Comparison of ENCODE assay signal across 29 cellular contexts in genomic region chr17:50280068-50280467, GRCh38. TPM values are rescaled to one million over a fixed set of nuclear protein-coding genes. Genes with fewer than 3 reads are reported as not detected.
DNase-seq lines count a peak whose midpoint lies in the region; ATAC-seq, FAIRE-seq and TF ChIP-seq lines count a peak whose summit lies in the region.
"Had no signal": no experiment of that assay in that cellular context is flagged by ENCODE, and none has a peak within 500 bp of the region (broad histone marks: within the 10 kb centered on the region; RNA-seq: fewer than 3 reads in every experiment).

No MANE protein-coding gene starts in this region.

- H3K4me2 ChIP-seq in HCT116 (ENCODE audit: low read length) = peak overlapping the region; percentile 66
- peak overlapping the region; percentile 28 for H3K4me2 ChIP-seq in astrocyte (ENCODE audit: low read length)

- H3K27me3 Mint-ChIP-seq in astrocyte (ENCODE audit: low read depth, unreplicated experiment) = no peaks in the 10 kb centered on the region

- H3K4me3 ChIP-seq in HCT116 (replicated peaks in 1 of 2; ENCODE audit: low read depth in 1 of 2, low read length in 2 of 2) (no peak overlapping the region), astrocyte (ENCODE audit: insufficient read depth, low read depth, low read length) (no peak overlapping the region), mucosa of descending colon (no peak overlapping the region)
- H3K4me3 ChIP-seq: heart right ventricle, right atrium auricular region, thoracic aorta had no signal

- ATAC-seq in HCT116 (peak; percentile 32), mucosa of descending colon (peak; percentile 84), GM21367 (IDR thresholded peaks at IDR 0.05; ENCODE audit: unreplicated experiment) (no peak)
- ATAC-seq: effector memory CD8-positive, alpha-beta T cell; heart right ventricle; stimulated activated memory B cell treated with anti-CD40 and anti-IgM and Interleukin-4, amounts not matched to agents 10 μg/mL and 1 μg/mL and 100 μg/mL, for 72 hours had no signal

- CTCF ChIA-PET in HCT116 (lab: Charles Lee) = interaction anchor here (1.7 to 2.7 kb wide), 3 partner anchors 75 to 111 kb away, joined by 5 to 13 read pairs (median 6); no protein-coding TSS in a partner anchor

- H3K9me3 Mint-ChIP-seq in astrocyte (ENCODE audit: unreplicated experiment) = peaks cover 7% of the 10 kb centered on the region
- H3K9me3 Mint-ChIP-seq: effector memory CD8-positive, alpha-beta T cell; neural crest cell had no signal

- H3K27me3 ChIP-seq in HCT116 (ENCODE audit: insufficient read depth, low read length) (no peaks in the 10 kb centered on the region), astrocyte (ENCODE audit: insufficient read depth, low read length) (no peaks in the 10 kb centered on the region)
- H3K27me3 ChIP-seq: right atrium auricular region had no signal

- TF ChIP-seq RAD21 in HCT116 (IDR thresholded peaks at IDR 0.05; ENCODE audit: low read depth) = no peak

- intact Hi-C loops in HCT116 (cut with micrococcal nuclease) = no loop called here
- intact Hi-C loops in mucosa of descending colon (cut with DNase I, micrococcal nuclease) = no loop called here

- H4K20me1 ChIP-seq in HCT116 (ENCODE audit: insufficient read depth) = no peaks in the 10 kb centered on the region
- H4K20me1 ChIP-seq in astrocyte (ENCODE audit: insufficient read depth, low read length) = no peaks in the 10 kb centered on the region

- H3K4me1 ChIP-seq in HCT116 (ENCODE audit: control insufficient read depth in 1 of 2, insufficient read depth in 2 of 2, low read length in 2 of 2) (peaks cover 23 to 44% of the 10 kb centered on the region in 2 experiments), astrocyte (ENCODE audit: insufficient read depth, low read length) (peaks cover 21% of the 10 kb centered on the region), mucosa of descending colon (ENCODE audit: low read depth) (peaks cover 19% of the 10 kb centered on the region)
- H3K4me1 ChIP-seq: heart right ventricle, right atrium auricular region had no signal

- H3K4me1 Mint-ChIP-seq in astrocyte (ENCODE audit: low read depth, unreplicated experiment) = peaks cover 27% of the 10 kb centered on the region

- H3K9me3 ChIP-seq in HCT116 (ENCODE audit: control insufficient read depth in 1 of 2, insufficient read depth in 1 of 2, low read depth in 1 of 2, low read length in 2 of 2) (no peaks in the 10 kb centered on the region), astrocyte (ENCODE audit: insufficient read depth, low read depth, low read length) (peaks cover 3% of the 10 kb centered on the region), mucosa of descending colon (no peaks in the 10 kb centered on the region)
- H3K9me3 ChIP-seq: heart right ventricle, right atrium auricular region, thoracic aorta had no signal

- no peak for FAIRE-seq in astrocyte (lab: Jason Lieb, UNC)
- FAIRE-seq: A204.1, keratinocyte had no signal

- TF ChIP-seq POLR2A in HCT116 (IDR thresholded peaks at IDR 0.05; ENCODE audit: borderline replicate concordance, extremely low read depth, insufficient read depth, insufficient read length) = no peak

- H3K4me3 Mint-ChIP-seq in astrocyte (ENCODE audit: unreplicated experiment) = no peak overlapping the region
- H3K4me3 Mint-ChIP-seq: CD4-positive, CD25-positive, alpha-beta regulatory T cell; effector memory CD8-positive, alpha-beta T cell; neural crest cell; stimulated activated memory B cell treated with anti-CD40 and anti-IgM and Interleukin-4, amounts not matched to agents 10 μg/mL and 1 μg/mL and 100 μg/mL, for 72 hours had no signal

- H3K36me3 ChIP-seq in HCT116 (ENCODE audit: control insufficient read depth in 1 of 2, insufficient read depth in 2 of 2, low read length in 2 of 2) (no peaks in the 10 kb centered on the region), astrocyte (ENCODE audit: insufficient read depth, low read length) (peaks cover 12% of the 10 kb centered on the region), mucosa of descending colon (ENCODE audit: low read depth) (no peaks in the 10 kb centered on the region)
- H3K36me3 ChIP-seq: heart right ventricle, right atrium auricular region had no signal

- peaks cover 33% of the 10 kb centered on the region for H3K36me3 Mint-ChIP-seq in astrocyte (ENCODE audit: low read depth, unreplicated experiment)
- H3K36me3 Mint-ChIP-seq: CD4-positive, CD25-positive, alpha-beta regulatory T cell; stimulated activated memory B cell treated with anti-CD40 and anti-IgM and Interleukin-4, amounts not matched to agents 10 μg/mL and 1 μg/mL and 100 μg/mL, for 72 hours had no signal

- H3K9me2 ChIP-seq in HCT116 (ENCODE audit: insufficient read depth) = no peaks in the 10 kb centered on the region

- TF ChIP-seq CTCF in HCT116 (IDR thresholded peaks at IDR 0.05 in 2 of 3, conservative IDR thresholded peaks at IDR 0.05 in 1 of 3; ENCODE audit: borderline replicate concordance in 1 of 3, insufficient read depth in 1 of 3, low read depth in 2 of 3, low read length in 2 of 3) = no peak
- no peak for TF ChIP-seq CTCF in astrocyte (IDR thresholded peaks at IDR 0.05; ENCODE audit: insufficient read depth, low read depth, low read length)
- no peak for TF ChIP-seq CTCF in mucosa of descending colon (IDR thresholded peaks at IDR 0.05)

- DNase-seq in DMS53 (lab: John Stamatoyannopoulos, UW) = peak; percentile 29
- DNase-seq in DMS53 treated with DMSO at 0.1 percent for 48 hours (lab: John Stamatoyannopoulos, UW; ENCODE audit: unreplicated experiment) = no peak
- DNase-seq in HCT116 (ENCODE audit: low read depth, low spot score) = no peak
- no peak for DNase-seq in astrocyte (ENCODE audit: low read depth)
- peak; percentile 68 to 69 (median 68) for DNase-seq in mucosa of descending colon
- no peak for DNase-seq in middle frontal gyrus (ENCODE audit: extremely low spot score, low spot score)
- DNase-seq in cerebellum (ENCODE audit: low spot score) = no peak
- DNase-seq: activated CD4-positive, CD25-positive, alpha-beta regulatory T cell treated with anti-CD3 and anti-CD28 coated beads, Interleukin-2, amount 50 U/mL, for 72 hours; activated CD8-positive, alpha-beta memory T cell treated with anti-CD3 and anti-CD28 coated beads, Interleukin-2, amount 50 U/mL, for 4 hours; activated effector memory CD4-positive, alpha-beta T cell treated with anti-CD3 and anti-CD28 coated beads, Interleukin-2, amount 50 U/mL, for 16 hours; amygdala; caudate nucleus; CD4-positive, CD25-positive, alpha-beta regulatory T cell; DND-41; effector memory CD8-positive, alpha-beta T cell; H9; heart right ventricle; KG1; NCI-H2171; NCI-H82; PC-3; stimulated activated CD4-positive, alpha-beta T cell treated with anti-CD3 and anti-CD28 coated beads, Interleukin-15, amount 100 ng/mL, for 24 hours had no signal

- H3K27ac ChIP-seq in HCT116 (ENCODE audit: low read depth, low read length) (no peak overlapping the region; the same call in 1 of the 2 replicates), astrocyte (ENCODE audit: low read depth, low read length) (no peak overlapping the region)
- H3K27ac ChIP-seq: heart right ventricle, right atrium auricular region, thoracic aorta had no signal

- POLR2A ChIA-PET in HCT116 (lab: Charles Lee) = no interaction called here

- H3K27ac Mint-ChIP-seq in astrocyte (ENCODE audit: unreplicated experiment) = no peak overlapping the region
- H3K27ac Mint-ChIP-seq: CD4-positive, CD25-positive, alpha-beta regulatory T cell; effector memory CD8-positive, alpha-beta T cell; stimulated activated memory B cell treated with anti-CD40 and anti-IgM and Interleukin-4, amounts not matched to agents 10 μg/mL and 1 μg/mL and 100 μg/mL, for 72 hours had no signal

- BruUV-seq in HCT116 (replicated peaks; lab: Mats Ljungman, UMichigan) = no TSS peak

- no peaks in the 10 kb centered on the region for H3K79me2 ChIP-seq in HCT116 (ENCODE audit: insufficient read depth, low read length)
- no peaks in the 10 kb centered on the region for H3K79me2 ChIP-seq in astrocyte (ENCODE audit: insufficient read depth, low read length)

- H2AFZ ChIP-seq in HCT116 (ENCODE audit: low read depth, low read length, poor library complexity, severe bottlenecking) = no peak overlapping the region
- no peak overlapping the region for H2AFZ ChIP-seq in astrocyte (ENCODE audit: low read depth, low read length)

- RAD21 ChIA-PET in HCT116 (lab: Charles Lee; ENCODE audit: low non-redundant PET in 1 of 2, low total read pairs in 2 of 2, uncharacterized antibody in 2 of 2, unreplicated experiment in 2 of 2) = no interaction called here

- H3K9ac ChIP-seq in HCT116 (ENCODE audit: low read length) (no peak overlapping the region), astrocyte (ENCODE audit: low read length) (no peak overlapping the region)

TF ChIP-seq in HCT116, 20 proteins besides CTCF, POLR2A, EP300 and RAD21:
- TF ChIP-seq POLR2AphosphoS5 (IDR thresholded peaks at IDR 0.05; ENCODE audit: low read depth, low read length) (no peak), CBX3 (IDR thresholded peaks at IDR 0.05; ENCODE audit: low read depth) (no peak), JUND (IDR thresholded peaks at IDR 0.05) (no peak), ZNF274 (IDR thresholded peaks at IDR 0.05; ENCODE audit: low read depth, low read length) (no peak), EGR1 (IDR thresholded peaks at IDR 0.05; ENCODE audit: low read depth) (no peak)

RNA-seq across cellular contexts. Expression of gene TMEM92, which starts 5.8 kb away (rescaled TPM):
- total RNA-seq in HCT116 (2021; ENCODE audit: unreplicated experiment) (6.6 TPM), astrocyte (18.3 and 28.2 TPM in 2 replicates), mucosa of descending colon (1 to 10 TPM; 1.3 to 2.8 (median 2.6) TPM), cerebellum (not detected)
- polyA plus RNA-seq in HCT116 (2012) = 6.4 and 11.3 TPM in 2 replicates
- total RNA-seq: CD4-positive, CD25-positive, alpha-beta regulatory T cell; heart right ventricle; right atrium auricular region had no signal
- polyA plus RNA-seq: CD4-positive, CD25-positive, alpha-beta regulatory T cell had no signal

Comparison
In these comparisons a context has a peak if more than half of its experiments do, and no peak if none do; other contexts are left out.
1. DNase-seq: peak in DMS53 (single experiment) and mucosa of descending colon (3 of 3); none in DMS53 treated with DMSO at 0.1 percent for 48 hours (single experiment), HCT116 (single experiment), astrocyte (single experiment), middle frontal gyrus (single experiment) and cerebellum (single experiment).